10 cellular contexts compared by ENCODE assay signal in the genomic region with DNA sequence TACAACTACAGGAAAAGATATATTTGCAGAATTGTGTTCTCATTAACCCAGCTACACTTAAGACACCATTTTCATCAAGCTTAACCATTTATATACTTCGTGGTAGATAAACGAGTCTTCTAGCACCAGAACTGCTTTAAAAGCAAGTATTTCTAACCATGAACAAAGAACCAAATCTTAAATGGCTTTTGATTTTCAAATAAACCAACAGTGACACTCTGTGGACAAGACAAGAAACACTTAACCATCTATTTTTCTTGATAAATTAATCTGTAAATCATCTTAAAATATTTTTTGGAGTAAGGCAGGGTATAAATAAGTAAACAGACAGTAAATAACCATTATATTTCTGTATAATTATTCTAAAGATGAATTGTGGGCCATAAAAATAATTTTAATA. TPM values are rescaled to one million over a fixed set of nuclear protein-coding genes. Genes with fewer than 3 reads are reported as not detected.
DNase-seq lines count a peak whose midpoint lies in the region; ATAC-seq and TF ChIP-seq lines count a peak whose summit lies in the region.
"Had no signal": no experiment of that assay in that cellular context is flagged by ENCODE, and none has a peak within 500 bp of the region (broad histone marks: within the 10 kb centered on the region; RNA-seq: fewer than 3 reads in every experiment).

No MANE protein-coding gene starts in this region.

- no peak for TF ChIP-seq POLR2A in spleen (IDR thresholded peaks at IDR 0.05)

- no peak for ATAC-seq in activated naive CD8-positive, alpha-beta T cell treated with anti-CD3 and anti-CD28 coated beads, Interleukin-2, amount 50 U/mL, for 24 hours

- intact Hi-C loops in spleen (cut with DNase I; ENCODE audit: low total_unique reads): no loop called here

- H3K27ac Mint-ChIP-seq in activated naive CD8-positive, alpha-beta T cell treated with anti-CD3 and anti-CD28 coated beads, Interleukin-2, amount 50 U/mL, for 24 hours: no peak overlapping the region

- no peak overlapping the region for H3K4me3 Mint-ChIP-seq in activated naive CD8-positive, alpha-beta T cell treated with anti-CD3 and anti-CD28 coated beads, Interleukin-2, amount 50 U/mL, for 24 hours

- H2AFZ ChIP-seq in osteoblast (ENCODE audit: low read length): no peak overlapping the region

- H4K20me1 ChIP-seq in osteoblast (ENCODE audit: insufficient read depth, low read length): no peaks in the 10 kb centered on the region

- no peaks in the 10 kb centered on the region for H3K36me3 Mint-ChIP-seq in activated naive CD8-positive, alpha-beta T cell treated with anti-CD3 and anti-CD28 coated beads, Interleukin-2, amount 50 U/mL, for 24 hours (ENCODE audit: low read depth)

- H3K9me3 Mint-ChIP-seq in activated naive CD8-positive, alpha-beta T cell treated with anti-CD3 and anti-CD28 coated beads, Interleukin-2, amount 50 U/mL, for 24 hours: no peaks in the 10 kb centered on the region

- H3K36me3 ChIP-seq in GM06990 (ENCODE audit: control insufficient read depth, insufficient read depth, low read length): no peaks in the 10 kb centered on the region
- H3K36me3 ChIP-seq in osteoblast (ENCODE audit: insufficient read depth, low read length): no peaks in the 10 kb centered on the region
- no peaks in the 10 kb centered on the region for H3K36me3 ChIP-seq in spleen

- H3K27ac ChIP-seq in osteoblast (ENCODE audit: low read depth, low read length) (no peak overlapping the region), spleen (no peak overlapping the region)

- no peak overlapping the region for H3K4me2 ChIP-seq in osteoblast (ENCODE audit: insufficient read depth, low read length)

- TF ChIP-seq CTCF in GM06990 (IDR thresholded peaks at IDR 0.05; ENCODE audit: insufficient read depth, low read length, poor library complexity, severe bottlenecking) (peak; percentile 8), osteoblast (IDR thresholded peaks at IDR 0.05; ENCODE audit: extremely low read depth, low read depth, low read length) (peak; percentile 31), spleen (IDR thresholded peaks at IDR 0.05 in 8 of 11, conservative IDR thresholded peaks at IDR 0.05 in 3 of 11) (no peak)

- no peaks in the 10 kb centered on the region for H3K4me1 Mint-ChIP-seq in activated naive CD8-positive, alpha-beta T cell treated with anti-CD3 and anti-CD28 coated beads, Interleukin-2, amount 50 U/mL, for 24 hours

- H3K9me3 ChIP-seq in osteoblast (ENCODE audit: low read depth, low read length): no peaks in the 10 kb centered on the region
- H3K9me3 ChIP-seq in spleen: no peaks in the 10 kb centered on the region

- H3K4me3 ChIP-seq in GM06990 (replicated peaks; ENCODE audit: low read depth, low read length) (no peak overlapping the region), osteoblast (ENCODE audit: insufficient read depth, low read length) (no peak overlapping the region), spleen (no peak overlapping the region)
- H3K4me3 ChIP-seq: lung had no signal

- no peaks in the 10 kb centered on the region for H3K79me2 ChIP-seq in osteoblast (ENCODE audit: insufficient read depth, low read length)

- WGBS in spleen, 5 donors: 15 to 54% (median 44%) methylated on average over 2 of the region's 2 CpGs

- no peaks in the 10 kb centered on the region for H3K4me1 ChIP-seq in osteoblast (ENCODE audit: insufficient read depth, low read length)
- no peaks in the 10 kb centered on the region for H3K4me1 ChIP-seq in spleen

- no peaks in the 10 kb centered on the region for H3K27me3 Mint-ChIP-seq in activated naive CD8-positive, alpha-beta T cell treated with anti-CD3 and anti-CD28 coated beads, Interleukin-2, amount 50 U/mL, for 24 hours

- H3K27me3 ChIP-seq in GM06990 (replicated peaks; ENCODE audit: control insufficient read depth, insufficient read depth, low read length) (no peaks in the 10 kb centered on the region; the same call in 1 of the 2 replicates), osteoblast (ENCODE audit: insufficient read depth, low read length) (no peaks in the 10 kb centered on the region), spleen (replicated peaks in 1 of 7) (peaks cover 0 to 4% (median 0%) of the 10 kb centered on the region in 7 donors)

- no peak for DNase-seq in GM06990 (ENCODE audit: extremely low read depth, insufficient read length)
- DNase-seq in NCI-H146 treated with DMSO at 0.1 percent for 48 hours (lab: John Stamatoyannopoulos, UW; ENCODE audit: unreplicated experiment): peak; percentile 16
- peak; percentile 2 for DNase-seq in cerebellum (ENCODE audit: low spot score)
- DNase-seq in osteoblast (ENCODE audit: insufficient read length, low spot score, missing footprints): no peak
- DNase-seq in kidney glomerular epithelial cell (lab: John Stamatoyannopoulos, UW): no peak
- DNase-seq in NCI-H128 (lab: John Stamatoyannopoulos, UW; ENCODE audit: unreplicated experiment): no peak
- DNase-seq in spleen: no peak
- no peak for DNase-seq in activated naive CD8-positive, alpha-beta T cell treated with anti-CD3 and anti-CD28 coated beads, Interleukin-2, amount 50 U/mL, for 24 hours
- DNase-seq: activated CD4-positive, alpha-beta T cell treated with anti-CD3 and anti-CD28 coated beads for 1 hour had no signal

RNA-seq across cellular contexts. Expression of a gene that starts 10.2 kb away (rescaled TPM):
- total RNA-seq in cerebellum (not detected), osteoblast (not detected in 2 replicates), spleen (under 1 TPM; 0.35 to 0.83 (median 0.51) TPM)
- polyA plus RNA-seq in spleen: under 1 TPM; 0.02 to 0.10 (median 0.03) TPM

Comparison
In these comparisons a context has a peak if more than half of its experiments do, and no peak if none do; other contexts are left out.
1. DNase-seq: peak in NCI-H146 treated with DMSO at 0.1 percent for 48 hours (single experiment) and cerebellum (single experiment); none in GM06990 (single experiment), osteoblast (single experiment), kidney glomerular epithelial cell (single experiment), NCI-H128 (single experiment), spleen (single experiment) and activated naive CD8-positive, alpha-beta T cell treated with anti-CD3 and anti-CD28 coated beads, Interleukin-2, amount 50 U/mL, for 24 hours (single experiment).
2. CTCF ChIP-seq: peak in GM06990 (single experiment) and osteoblast (single experiment); none in spleen (0 of 11).